In genomic region chr15:70083946-70084345, GRCh38 we compare ENCODE assay signal across 13 cellular contexts. TPM values are rescaled to one million over a fixed set of nuclear protein-coding genes. Genes with fewer than 3 reads are reported as not detected.
A peak's percentile ranks its signal among the peaks of the same experiment; 100 is the strongest.
DNase-seq lines count a peak whose midpoint lies in the region; ATAC-seq and TF ChIP-seq lines count a peak whose summit lies in the region.
"Had no signal": no experiment of that assay in that cellular context is flagged by ENCODE, and none has a peak within 500 bp of the region (broad histone marks: within the 10 kb centered on the region; RNA-seq: fewer than 3 reads in every experiment).

No MANE protein-coding gene starts in this region.

- H2BK120ac ChIP-seq in H9 (ENCODE audit: low read depth, low read length, poor library complexity, severe bottlenecking), result no peak overlapping the region

- H3K79me1 ChIP-seq in H9 (ENCODE audit: insufficient read depth, low read depth, low read length, poor library complexity, severe bottlenecking), result peaks cover 15% of the 10 kb centered on the region

- no peak overlapping the region for H3K4ac ChIP-seq in H9 (ENCODE audit: low read depth, low read length)

- no peak overlapping the region for H3K9ac ChIP-seq in H9 (ENCODE audit: extremely low read depth, insufficient read length, low read length)
- no peak overlapping the region for H3K9ac ChIP-seq in neural progenitor cell

- H3K9me3 ChIP-seq in H9 (ENCODE audit: control insufficient read depth, low read depth, low read length), result no peaks in the 10 kb centered on the region
- no peaks in the 10 kb centered on the region for H3K9me3 ChIP-seq in T-helper 17 cell (ENCODE audit: control insufficient read depth, low read length, poor library complexity, severe bottlenecking)
- no peaks in the 10 kb centered on the region for H3K9me3 ChIP-seq in neural progenitor cell (ENCODE audit: low read depth)
- H3K9me3 ChIP-seq: body of pancreas had no signal

- H2BK15ac ChIP-seq in H9 (ENCODE audit: low read depth, low read length), result no peak overlapping the region

- no peak overlapping the region for H3K23ac ChIP-seq in H9 (ENCODE audit: insufficient read length, low read depth, low read length)

- H4K8ac ChIP-seq in H9 (replicated peaks; ENCODE audit: insufficient read length, low read depth, low read length), result no peak overlapping the region

- no peak overlapping the region for H3T11ph ChIP-seq in H9 (ENCODE audit: low read length)

- H3K4me3 Mint-ChIP-seq in activated CD4-positive, alpha-beta T cell treated with anti-CD3 and anti-CD28 coated beads for 36 hours, result no peak overlapping the region
- H3K4me3 Mint-ChIP-seq in activated CD4-positive, alpha-beta T cell treated with anti-CD3 and anti-CD28 coated beads, Interleukin-2, amount 10 ng/mL, durations not matched to agents 7 days and 5 days, result no peak overlapping the region
- peak overlapping the region in 1 of 2 experiments; percentile 41; a peak in 1 of 5 replicates for H3K4me3 Mint-ChIP-seq in H9
- no peak overlapping the region for H3K4me3 Mint-ChIP-seq in T-helper 17 cell
- H3K4me3 Mint-ChIP-seq in neural progenitor cell, result peak overlapping the region; percentile 78

- CTCF ChIA-PET in activated CD4-positive, alpha-beta T cell treated with anti-CD3 and anti-CD28 coated beads for 36 hours (lab: Charles Lee), result interaction anchor here (0.7 to 0.9 kb wide), 2 partner anchors 360 to 407 kb away, joined by 3 read pairs; no protein-coding TSS in a partner anchor
- CTCF ChIA-PET in activated CD4-positive, alpha-beta T cell treated with anti-CD3 and anti-CD28 coated beads, Interleukin-2, amount 10 ng/mL, durations not matched to agents 7 days and 5 days (lab: Charles Lee), result interaction anchor here (1.6 kb wide), 1 partner anchor 8 kb away, joined by 4 read pairs; no protein-coding TSS in a partner anchor

- H3K4me2 ChIP-seq in H9 (ENCODE audit: insufficient read depth, insufficient read length, low read length) (no peak overlapping the region), neural progenitor cell (peak overlapping the region; percentile 76)

- ATAC-seq in activated CD4-positive, alpha-beta T cell treated with anti-CD3 and anti-CD28 coated beads for 36 hours, result peak; percentile 55
- peak; percentile 32 for ATAC-seq in T-helper 17 cell
- ATAC-seq: body of pancreas had no signal

- H2AFZ ChIP-seq in H9 (ENCODE audit: low read length) (no peak overlapping the region), neural progenitor cell (replicated peaks) (no peak overlapping the region)

- no peak overlapping the region for H4K5ac ChIP-seq in H9 (ENCODE audit: insufficient read length, low read depth, low read length)

- H3K9me3 Mint-ChIP-seq in activated CD4-positive, alpha-beta T cell treated with anti-CD3 and anti-CD28 coated beads for 36 hours (ENCODE audit: low read depth), result no peaks in the 10 kb centered on the region
- no peaks in the 10 kb centered on the region for H3K9me3 Mint-ChIP-seq in activated CD4-positive, alpha-beta T cell treated with anti-CD3 and anti-CD28 coated beads, Interleukin-2, amount 10 ng/mL, durations not matched to agents 7 days and 5 days
- H3K9me3 Mint-ChIP-seq in H9, result no peaks in the 10 kb centered on the region
- H3K9me3 Mint-ChIP-seq in neural progenitor cell, result no peaks in the 10 kb centered on the region
- H3K9me3 Mint-ChIP-seq: T-helper 1 cell treated with Interleukin-12 subunit alpha and Interleukin-12 subunit beta and Interleukin-4 antibody, amounts not matched to agents 30 μg/mL and 1 μg/mL, for 36 hours had no signal

- peaks cover 62% of the 10 kb centered on the region for H3K4me1 Mint-ChIP-seq in activated CD4-positive, alpha-beta T cell treated with anti-CD3 and anti-CD28 coated beads for 36 hours
- H3K4me1 Mint-ChIP-seq in activated CD4-positive, alpha-beta T cell treated with anti-CD3 and anti-CD28 coated beads, Interleukin-2, amount 10 ng/mL, durations not matched to agents 7 days and 5 days, result peaks cover 62% of the 10 kb centered on the region
- H3K4me1 Mint-ChIP-seq in H9 (peaks cover 79 to 88% of the 10 kb centered on the region in 2 experiments), T-helper 17 cell (peaks cover 35% of the 10 kb centered on the region), neural progenitor cell (peaks cover 87% of the 10 kb centered on the region)

- H3K56ac ChIP-seq in H9 (ENCODE audit: insufficient read length, low read depth, low read length), result no peak overlapping the region

- H3K14ac ChIP-seq in H9 (ENCODE audit: insufficient read depth, low read length), result no peak overlapping the region

- no peak overlapping the region for H2AK5ac ChIP-seq in H9 (ENCODE audit: insufficient read length, low read length)

- no peak overlapping the region for H3K18ac ChIP-seq in H9 (ENCODE audit: insufficient read length, low read depth, low read length)

- no peaks in the 10 kb centered on the region for H3K27me3 ChIP-seq in H9 (ENCODE audit: insufficient read depth, low read length)
- no peaks in the 10 kb centered on the region for H3K27me3 ChIP-seq in neural progenitor cell
- H3K27me3 ChIP-seq: body of pancreas had no signal

- WGBS in H9 (ENCODE audit: extremely low coverage, insufficient read length, low lambda C conversion rate), result no CpG with 5 or more reads among the region's 1 CpG

- H3K27ac ChIP-seq in H9 (ENCODE audit: insufficient read length, low read depth, low read length) (no peak overlapping the region), neural progenitor cell (no peak overlapping the region), coronary artery (no peak overlapping the region)
- H3K27ac ChIP-seq: body of pancreas, epithelial cell of prostate had no signal

- intact Hi-C loops in activated CD4-positive, alpha-beta T cell treated with anti-CD3 and anti-CD28 coated beads for 36 hours (cut with DNase I, micrococcal nuclease), result no loop called here

- H3K27me3 Mint-ChIP-seq in activated CD4-positive, alpha-beta T cell treated with anti-CD3 and anti-CD28 coated beads for 36 hours, result no peaks in the 10 kb centered on the region
- H3K27me3 Mint-ChIP-seq in activated CD4-positive, alpha-beta T cell treated with anti-CD3 and anti-CD28 coated beads, Interleukin-2, amount 10 ng/mL, durations not matched to agents 7 days and 5 days, result no peaks in the 10 kb centered on the region
- H3K27me3 Mint-ChIP-seq in H9 (ENCODE audit: low read depth) (no peaks in the 10 kb centered on the region; the same call in 1 of the 2 replicates), T-helper 17 cell (no peaks in the 10 kb centered on the region), neural progenitor cell (ENCODE audit: insufficient read depth, low read depth) (peaks cover 3% of the 10 kb centered on the region)

- peaks cover 8% of the 10 kb centered on the region; the same call in 1 of the 2 replicates for H3K79me2 ChIP-seq in H9 (ENCODE audit: insufficient read depth, low read length)
- H3K79me2 ChIP-seq in neural progenitor cell (ENCODE audit: low read depth), result peaks cover 98% of the 10 kb centered on the region

- H4K91ac ChIP-seq in H9 (ENCODE audit: insufficient read length, low read depth, low read length), result no peak overlapping the region

- H3K23me2 ChIP-seq in H9 (ENCODE audit: insufficient read length, low read depth, low read length, poor library complexity, severe bottlenecking), result peaks cover 3% of the 10 kb centered on the region

- no peaks in the 10 kb centered on the region for H3K36me3 ChIP-seq in neural progenitor cell

- TF ChIP-seq CTCF in H9 (conservative IDR thresholded peaks at IDR 0.05) (no peak), neural progenitor cell (IDR thresholded peaks at IDR 0.05) (no peak), coronary artery (IDR thresholded peaks at IDR 0.05) (no peak)

- H3K27ac Mint-ChIP-seq in activated CD4-positive, alpha-beta T cell treated with anti-CD3 and anti-CD28 coated beads for 36 hours, result no peak overlapping the region
- no peak overlapping the region for H3K27ac Mint-ChIP-seq in activated CD4-positive, alpha-beta T cell treated with anti-CD3 and anti-CD28 coated beads, Interleukin-2, amount 10 ng/mL, durations not matched to agents 7 days and 5 days
- H3K27ac Mint-ChIP-seq in H9 (peak overlapping the region; percentile 24 to 88 (median 76); a peak in 5 of 7 replicates), T-helper 17 cell (no peak overlapping the region), neural progenitor cell (no peak overlapping the region)
- H3K27ac Mint-ChIP-seq: T-helper 1 cell treated with Interleukin-12 subunit alpha and Interleukin-12 subunit beta and Interleukin-4 antibody, amounts not matched to agents 30 μg/mL and 1 μg/mL, for 36 hours had no signal

- no peak overlapping the region for H2BK5ac ChIP-seq in H9 (ENCODE audit: insufficient read length, low read length)

- H3K4me1 ChIP-seq in H9 (ENCODE audit: insufficient read depth, low read length) (peaks cover 36% of the 10 kb centered on the region), neural progenitor cell (peaks cover 58% of the 10 kb centered on the region)

- POLR2A ChIA-PET in activated CD4-positive, alpha-beta T cell treated with anti-CD3 and anti-CD28 coated beads for 36 hours (lab: Charles Lee), result no interaction called here
- POLR2A ChIA-PET in activated CD4-positive, alpha-beta T cell treated with anti-CD3 and anti-CD28 coated beads, Interleukin-2, amount 10 ng/mL, durations not matched to agents 7 days and 5 days (lab: Charles Lee), result no interaction called here

- H2BK12ac ChIP-seq in H9 (ENCODE audit: insufficient read length, low read depth, low read length), result no peak overlapping the region

- H2BK20ac ChIP-seq in H9 (ENCODE audit: low read depth, low read length, poor library complexity, severe bottlenecking), result no peak overlapping the region

- no peaks in the 10 kb centered on the region for H4K20me1 ChIP-seq in H9 (ENCODE audit: control insufficient read depth, insufficient read depth, insufficient read length)
- H4K20me1 ChIP-seq in neural progenitor cell (ENCODE audit: low read depth), result peaks cover 99% of the 10 kb centered on the region

- no peak for DNase-seq in activated CD4-positive, alpha-beta T cell treated with anti-CD3 and anti-CD28 coated beads for 36 hours
- no peak for DNase-seq in activated CD4-positive, alpha-beta T cell treated with anti-CD3 and anti-CD28 coated beads, Interleukin-2, amount 10 ng/mL, durations not matched to agents 7 days and 5 days
- DNase-seq in H9 (no peak), T-helper 17 cell (no peak), neural progenitor cell (ENCODE audit: low spot score) (no peak), activated gamma-delta T cell (lab: John Stamatoyannopoulos, UW) (no peak), midbrain (lab: John Stamatoyannopoulos, UW) (no peak), coronary artery (ENCODE audit: low spot score) (no peak)
- DNase-seq: body of pancreas, DMS79 treated with DMSO at 0.1 percent for 48 hours, NCI-H2081 had no signal

- H3K4me3 ChIP-seq in neural progenitor cell, result peak overlapping the region; percentile 25
- no peak overlapping the region for H3K4me3 ChIP-seq in coronary artery
- H3K4me3 ChIP-seq: body of pancreas had no signal

- peaks cover 21% of the 10 kb centered on the region for H3F3A ChIP-seq in neural progenitor cell (ENCODE audit: low read depth)

- peaks cover 76% of the 10 kb centered on the region for H3K36me3 Mint-ChIP-seq in activated CD4-positive, alpha-beta T cell treated with anti-CD3 and anti-CD28 coated beads for 36 hours (ENCODE audit: low read depth)
- H3K36me3 Mint-ChIP-seq in activated CD4-positive, alpha-beta T cell treated with anti-CD3 and anti-CD28 coated beads, Interleukin-2, amount 10 ng/mL, durations not matched to agents 7 days and 5 days (ENCODE audit: low read depth), result peaks cover 81% of the 10 kb centered on the region
- H3K36me3 Mint-ChIP-seq in H9 (ENCODE audit: insufficient read depth in 1 of 3, low read depth in 3 of 3) (peaks cover 20 to 74% (median 60%) of the 10 kb centered on the region in 3 experiments), T-helper 17 cell (ENCODE audit: low read depth) (peaks cover 2% of the 10 kb centered on the region), neural progenitor cell (peaks cover 40% of the 10 kb centered on the region)

RNA-seq across cellular contexts. Expression of gene TLE3, which starts 13.8 kb away (rescaled TPM):
- total RNA-seq in activated CD4-positive, alpha-beta T cell treated with anti-CD3 and anti-CD28 coated beads for 36 hours, result 10 to 100 TPM; 89.2 to 97.6 TPM
- 10 to 100 TPM; 66.6 to 82.3 TPM for total RNA-seq in activated CD4-positive, alpha-beta T cell treated with anti-CD3 and anti-CD28 coated beads, Interleukin-2, amount 10 ng/mL, durations not matched to agents 7 days and 5 days
- total RNA-seq in H9 (2021), result 91.3 and 98.2 TPM in 2 replicates
- 100 to 1,000 TPM; 115 to 132 TPM for total RNA-seq in T-helper 17 cell
- 22.1 and 78.5 TPM in 2 replicates for total RNA-seq in neural progenitor cell (ENCODE audit: low replicate concordance)

Comparison
In these comparisons a context has a peak if more than half of its experiments do, and no peak if none do; other contexts are left out.
1. H3K27ac Mint-ChIP-seq: peak in H9 (3 of 3); none in activated CD4-positive, alpha-beta T cell treated with anti-CD3 and anti-CD28 coated beads for 36 hours (single experiment), activated CD4-positive, alpha-beta T cell treated with anti-CD3 and anti-CD28 coated beads, Interleukin-2, amount 10 ng/mL, durations not matched to agents 7 days and 5 days (single experiment), T-helper 17 cell (single experiment) and neural progenitor cell (single experiment).